8 cellular contexts compared by ENCODE assay signal in the genomic region with DNA sequence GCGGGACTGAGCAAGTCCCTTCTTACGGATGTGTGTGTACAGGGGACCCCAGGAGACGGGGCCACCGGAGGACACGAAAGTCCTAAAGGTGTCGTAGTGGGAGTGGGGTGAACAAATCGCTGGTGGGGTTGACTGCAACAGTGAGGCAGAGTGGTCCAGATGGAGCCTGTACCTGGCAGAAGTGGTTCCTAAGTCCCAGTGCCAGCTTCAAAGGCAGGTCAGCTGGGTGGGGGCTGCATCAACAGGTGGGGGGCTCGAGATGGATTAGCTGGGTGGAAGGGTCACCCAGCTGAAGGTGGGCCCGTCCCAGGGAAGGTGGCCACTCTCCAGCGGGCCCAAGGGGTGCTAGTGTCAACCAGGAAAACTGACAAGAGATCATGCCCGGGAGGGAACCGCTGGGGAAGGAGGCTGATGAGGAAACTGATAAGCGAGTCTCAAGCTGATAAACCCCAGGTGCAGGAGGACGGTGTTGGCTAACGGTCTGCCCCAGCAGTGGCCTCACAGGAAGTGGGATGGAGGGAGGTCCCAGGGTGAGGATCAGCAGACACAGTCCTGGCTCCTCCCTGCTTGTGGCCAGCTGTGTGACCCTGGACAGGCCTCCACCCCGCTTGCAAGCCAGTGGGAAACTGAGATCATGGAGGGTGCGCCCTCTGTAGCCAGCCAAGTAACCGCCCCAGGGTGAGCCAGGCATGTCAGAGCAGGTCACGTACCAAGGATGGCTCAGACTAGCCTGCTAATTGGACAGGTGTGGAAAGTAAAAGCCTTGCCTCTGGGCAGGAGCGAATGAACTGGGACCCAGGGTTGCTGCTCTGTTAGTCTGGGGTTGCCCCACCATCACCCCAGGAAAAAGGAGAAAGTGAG. TPM values are rescaled to one million over a fixed set of nuclear protein-coding genes. Genes with fewer than 3 reads are reported as not detected.
DNase-seq lines count a peak whose midpoint lies in the region; ATAC-seq and TF ChIP-seq lines count a peak whose summit lies in the region.

No MANE protein-coding gene starts in this region.

- H3K4me1 Mint-ChIP-seq in HFFc6 (ENCODE audit: low read depth), result peaks cover 13% of the 10 kb centered on the region
- peaks cover 22% of the 10 kb centered on the region for H3K4me1 Mint-ChIP-seq in activated T-cell treated with anti-CD3 and anti-CD28 coated beads, Interleukin-2, amount 50 U/mL, for 72 hours (ENCODE audit: low read depth)

- no peaks in the 10 kb centered on the region for H3K9me3 ChIP-seq in gastroesophageal sphincter

- H3K4me3 Mint-ChIP-seq in HFFc6, result peak overlapping the region; percentile 92
- peak overlapping the region; percentile 93 to 96 for H3K4me3 Mint-ChIP-seq in activated T-cell treated with anti-CD3 and anti-CD28 coated beads, Interleukin-2, amount 50 U/mL, for 72 hours

- no peaks in the 10 kb centered on the region for H3K9me3 Mint-ChIP-seq in HFFc6
- no peaks in the 10 kb centered on the region for H3K9me3 Mint-ChIP-seq in activated T-cell treated with anti-CD3 and anti-CD28 coated beads, Interleukin-2, amount 50 U/mL, for 72 hours

- H3K4me3 ChIP-seq in gastroesophageal sphincter, result peak overlapping the region; percentile 77 to 98

- peaks cover 0 to 71% (median 33%) of the 10 kb centered on the region in 3 donors for H3K4me1 ChIP-seq in gastroesophageal sphincter

- H3K36me3 Mint-ChIP-seq in HFFc6 (ENCODE audit: low read depth), result no peaks in the 10 kb centered on the region
- peaks cover 0 to 2% of the 10 kb centered on the region in 2 donors for H3K36me3 Mint-ChIP-seq in activated T-cell treated with anti-CD3 and anti-CD28 coated beads, Interleukin-2, amount 50 U/mL, for 72 hours (ENCODE audit: insufficient read depth in 2 of 2)

- peak overlapping the region; percentile 69 to 95 (median 92) for H3K27ac ChIP-seq in gastroesophageal sphincter

- WGBS in gastroesophageal sphincter (ENCODE audit: low coverage in 1 of 2), 2 donors, result 0 to 11% methylated on average over 5 to 9 of the region's 20 CpGs

- H3K27me3 Mint-ChIP-seq in HFFc6 (ENCODE audit: insufficient read depth), result peaks cover 5% of the 10 kb centered on the region
- H3K27me3 Mint-ChIP-seq in activated T-cell treated with anti-CD3 and anti-CD28 coated beads, Interleukin-2, amount 50 U/mL, for 72 hours (ENCODE audit: low read depth), result no peaks in the 10 kb centered on the region

- H3K27ac Mint-ChIP-seq in HFFc6, result peak overlapping the region; percentile 87
- H3K27ac Mint-ChIP-seq in activated T-cell treated with anti-CD3 and anti-CD28 coated beads, Interleukin-2, amount 50 U/mL, for 72 hours, result peak overlapping the region; percentile 73

- TF ChIP-seq EP300 in gastroesophageal sphincter (IDR thresholded peaks at IDR 0.05), result no peak

- H3K27me3 ChIP-seq in gastroesophageal sphincter, result no peaks in the 10 kb centered on the region

- peak; percentile 51 to 71 for TF ChIP-seq POLR2A in gastroesophageal sphincter (IDR thresholded peaks at IDR 0.05)

- peak; percentile 57 to 65 for ATAC-seq in activated T-cell treated with anti-CD3 and anti-CD28 coated beads, Interleukin-2, amount 50 U/mL, for 72 hours (replicated peaks in 1 of 2)
- peak; percentile 74 for ATAC-seq in gastroesophageal sphincter

- peak; percentile 38 for TF ChIP-seq CTCF in HFFc6 (IDR thresholded peaks at IDR 0.05)
- no peak for TF ChIP-seq CTCF in gastroesophageal sphincter (IDR thresholded peaks at IDR 0.05)

- DNase-seq in activated T-cell treated with anti-CD3 and anti-CD28 coated beads for 48 hours (ENCODE audit: low read depth) (peak; percentile 43), activated T-cell treated with anti-CD3 and anti-CD28 coated beads for 4 hours (no peak), HFFc6 (peak; percentile 77), NCI-H345 (lab: John Stamatoyannopoulos, UW) (peak; percentile 40), occipital lobe (lab: John Stamatoyannopoulos, UW) (peak; percentile 31), NCI-H1436 (lab: John Stamatoyannopoulos, UW) (no peak)
- DNase-seq in activated T-cell treated with anti-CD3 and anti-CD28 coated beads, Interleukin-2, amount 50 U/mL, for 72 hours, result peak; percentile 46 to 61

- peaks cover 0 to 17% of the 10 kb centered on the region in 2 donors for H3K36me3 ChIP-seq in gastroesophageal sphincter

RNA-seq across cellular contexts. Expression of gene ORAI3, which starts 1.0 kb away (rescaled TPM):
- 10 to 100 TPM; 15.2 to 26.2 (median 18.4) TPM for total RNA-seq in HFFc6 (2021; fragmentation: NEBNext Ultra II Directional; extraction: Animal tissue kit (Norgen Biotek cat#: 25700))
- total RNA-seq in activated T-cell treated with anti-CD3 and anti-CD28 coated beads, Interleukin-2, amount 50 U/mL, for 72 hours, result 10 to 100 TPM; 13.6 to 15.6 TPM
- total RNA-seq in gastroesophageal sphincter, result 10 to 100 TPM; 23.7 to 51.5 (median 40.0) TPM
- 5.5 TPM for total RNA-seq in occipital lobe

RNA-seq across cellular contexts. Expression of gene SETD1A, which starts 7.7 kb away (rescaled TPM):
- total RNA-seq in HFFc6 (2021; fragmentation: NEBNext Ultra II Directional; extraction: Animal tissue kit (Norgen Biotek cat#: 25700)), result 10 to 100 TPM; 13.4 to 15.8 (median 14.4) TPM
- total RNA-seq in activated T-cell treated with anti-CD3 and anti-CD28 coated beads, Interleukin-2, amount 50 U/mL, for 72 hours, result 10 to 100 TPM; 19.1 to 25.5 TPM
- total RNA-seq in gastroesophageal sphincter (10 to 100 TPM in 2 of 4 donors, 1 to 10 TPM in 2; 5.5 to 12.9 (median 10.1) TPM), occipital lobe (1.6 TPM)

RNA-seq across cellular contexts. Expression of gene FBXL19, which starts 26.5 kb away (rescaled TPM):
- 10 to 100 TPM; 21.9 to 25.8 (median 23.4) TPM for total RNA-seq in HFFc6 (2021; fragmentation: NEBNext Ultra II Directional; extraction: Animal tissue kit (Norgen Biotek cat#: 25700))
- 10 to 100 TPM; 24.9 to 25.7 TPM for total RNA-seq in activated T-cell treated with anti-CD3 and anti-CD28 coated beads, Interleukin-2, amount 50 U/mL, for 72 hours
- total RNA-seq in gastroesophageal sphincter, result 10 to 100 TPM in 3 of 4 donors, 1 to 10 TPM in 1; 10.0 to 23.5 (median 11.9) TPM
- total RNA-seq in occipital lobe, result 56.1 TPM

RNA-seq across cellular contexts. Expression of gene HSD3B7, which starts 35.1 kb away (rescaled TPM):
- 10 to 100 TPM; 15.1 to 24.6 (median 18.6) TPM for total RNA-seq in HFFc6 (2021; fragmentation: NEBNext Ultra II Directional; extraction: Animal tissue kit (Norgen Biotek cat#: 25700))
- 1 to 10 TPM; 2.4 to 4.7 TPM for total RNA-seq in activated T-cell treated with anti-CD3 and anti-CD28 coated beads, Interleukin-2, amount 50 U/mL, for 72 hours
- total RNA-seq in gastroesophageal sphincter (10 to 100 TPM; 10.1 to 26.2 (median 16.0) TPM), occipital lobe (2.5 TPM)

RNA-seq across cellular contexts. Expression of gene CTF1, which starts 53.5 kb away (rescaled TPM):
- 10 to 100 TPM; 12.0 to 16.3 (median 14.0) TPM for total RNA-seq in HFFc6 (2021; fragmentation: NEBNext Ultra II Directional; extraction: Animal tissue kit (Norgen Biotek cat#: 25700))
- total RNA-seq in activated T-cell treated with anti-CD3 and anti-CD28 coated beads, Interleukin-2, amount 50 U/mL, for 72 hours, result under 1 TPM; 0.25 to 0.72 TPM
- 10 to 100 TPM in 1 of 4 donors, 1 to 10 TPM in 3; 5.1 to 14.6 (median 6.2) TPM for total RNA-seq in gastroesophageal sphincter
- total RNA-seq in occipital lobe, result not detected

Comparison
In these comparisons a context has a peak if more than half of its experiments do, and no peak if none do; other contexts are left out.
1. DNase-seq: peak in activated T-cell treated with anti-CD3 and anti-CD28 coated beads for 48 hours (single experiment), HFFc6 (single experiment), NCI-H345 (single experiment), activated T-cell treated with anti-CD3 and anti-CD28 coated beads, Interleukin-2, amount 50 U/mL, for 72 hours (2 of 2) and occipital lobe (single experiment); none in activated T-cell treated with anti-CD3 and anti-CD28 coated beads for 4 hours (single experiment) and NCI-H1436 (single experiment).